Comparison of ENCODE assay signal across 13 cellular contexts in the genomic region with DNA sequence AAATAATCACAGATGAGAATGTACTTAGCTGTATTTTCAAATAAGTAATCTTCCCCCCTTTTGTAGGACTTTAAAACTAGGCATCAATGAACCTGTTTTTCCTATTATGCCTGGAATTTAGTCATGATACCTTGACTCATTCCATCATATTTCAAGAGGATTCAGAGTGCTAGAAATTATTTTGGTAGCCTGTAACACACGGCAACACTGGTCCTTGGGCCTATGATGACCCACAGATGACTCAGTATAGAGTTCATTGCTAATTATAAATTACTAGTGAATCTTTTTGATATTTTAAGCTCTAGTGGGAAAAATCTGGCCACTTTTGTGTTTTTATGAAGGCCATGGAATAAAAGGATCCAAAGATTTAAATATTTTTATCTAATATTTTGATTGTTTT.
"Had no signal": no experiment of that assay in that cellular context is flagged by ENCODE, and none has a peak within 500 bp of the region (broad histone marks: within the 10 kb centered on the region; RNA-seq: fewer than 3 reads in every experiment).

No MANE protein-coding gene starts in this region.

- ATAC-seq: activated CD8-positive, alpha-beta memory T cell treated with anti-CD3 and anti-CD28 coated beads, Interleukin-2, amount 10 ng/mL, durations not matched to agents 7 days and 5 days had no signal

- H3K27me3 ChIP-seq: colonic mucosa, right atrium auricular region, tibial nerve, vagina had no signal

- H3K27ac Mint-ChIP-seq: activated CD4-positive, alpha-beta T cell treated with anti-CD3 and anti-CD28 coated beads, Interleukin-2, amount 10 ng/mL, durations not matched to agents 24 days and 14 days; activated CD8-positive, alpha-beta memory T cell treated with anti-CD3 and anti-CD28 coated beads, Interleukin-2, amount 10 ng/mL, durations not matched to agents 7 days and 5 days; activated naive CD8-positive, alpha-beta T cell treated with anti-CD3 and anti-CD28 coated beads, Interleukin-2, amount 10 ng/mL, durations not matched to agents 7 days and 5 days; activated T-cell treated with anti-CD3 and anti-CD28 coated beads, Interleukin-2, amount 50 U/mL, for 24 hours; mesothelial cell of epicardium had no signal

- H3K9me3 ChIP-seq: colonic mucosa, right atrium auricular region, tibial nerve, vagina had no signal

- DNase-seq: activated CD4-positive, alpha-beta T cell treated with anti-CD3 and anti-CD28 coated beads, Interleukin-2, amount 10 ng/mL, durations not matched to agents 24 days and 14 days; activated CD8-positive, alpha-beta memory T cell treated with anti-CD3 and anti-CD28 coated beads, Interleukin-2, amount 10 ng/mL, durations not matched to agents 7 days and 5 days; activated effector memory CD4-positive, alpha-beta T cell treated with Interleukin-2 at 50 U/mL for 16 hours; activated naive CD8-positive, alpha-beta T cell treated with anti-CD3 and anti-CD28 coated beads, Interleukin-2, amount 10 ng/mL, durations not matched to agents 7 days and 5 days; activated T-cell treated with anti-CD3 and anti-CD28 coated beads, Interleukin-2, amount 50 U/mL, for 24 hours; colonic mucosa; effector CD8-positive, alpha-beta T cell; small intestine; T-helper 1 cell had no signal

- H3K4me3 Mint-ChIP-seq: activated CD4-positive, alpha-beta T cell treated with anti-CD3 and anti-CD28 coated beads, Interleukin-2, amount 10 ng/mL, durations not matched to agents 24 days and 14 days; activated CD8-positive, alpha-beta memory T cell treated with anti-CD3 and anti-CD28 coated beads, Interleukin-2, amount 10 ng/mL, durations not matched to agents 7 days and 5 days; activated naive CD8-positive, alpha-beta T cell treated with anti-CD3 and anti-CD28 coated beads, Interleukin-2, amount 10 ng/mL, durations not matched to agents 7 days and 5 days; activated T-cell treated with anti-CD3 and anti-CD28 coated beads, Interleukin-2, amount 50 U/mL, for 24 hours; mesothelial cell of epicardium had no signal

- H3K4me1 ChIP-seq: colonic mucosa had no signal

- H3K4me3 ChIP-seq: colonic mucosa, right atrium auricular region, tibial nerve, vagina had no signal

- H3K27me3 Mint-ChIP-seq: activated CD4-positive, alpha-beta T cell treated with anti-CD3 and anti-CD28 coated beads, Interleukin-2, amount 10 ng/mL, durations not matched to agents 24 days and 14 days; activated CD8-positive, alpha-beta memory T cell treated with anti-CD3 and anti-CD28 coated beads, Interleukin-2, amount 10 ng/mL, durations not matched to agents 7 days and 5 days; activated naive CD8-positive, alpha-beta T cell treated with anti-CD3 and anti-CD28 coated beads, Interleukin-2, amount 10 ng/mL, durations not matched to agents 7 days and 5 days; activated T-cell treated with anti-CD3 and anti-CD28 coated beads, Interleukin-2, amount 50 U/mL, for 24 hours had no signal

- H3K9me3 Mint-ChIP-seq: activated CD4-positive, alpha-beta T cell treated with anti-CD3 and anti-CD28 coated beads, Interleukin-2, amount 10 ng/mL, durations not matched to agents 24 days and 14 days; activated naive CD8-positive, alpha-beta T cell treated with anti-CD3 and anti-CD28 coated beads, Interleukin-2, amount 10 ng/mL, durations not matched to agents 7 days and 5 days; activated T-cell treated with anti-CD3 and anti-CD28 coated beads, Interleukin-2, amount 50 U/mL, for 24 hours; mesothelial cell of epicardium had no signal

- H3K27ac ChIP-seq: colonic mucosa, right atrium auricular region, vagina had no signal
